Comparison of ENCODE assay signal across 8 cellular contexts in genomic region chr10:120948889-120949382, GRCh38.
DNase-seq lines count a peak whose midpoint lies in the region; ATAC-seq and TF ChIP-seq lines count a peak whose summit lies in the region.

No MANE protein-coding gene starts in this region.

- intact Hi-C loops in left colon (cut with DNase I, micrococcal nuclease) = loop anchor here in 1 of 2 donors (10.0 kb wide), 1 partner anchor 656 kb away; no protein-coding TSS in a partner anchor

- no peaks in the 10 kb centered on the region for H3K9me3 Mint-ChIP-seq in central memory CD8-positive, alpha-beta T cell

- no peak overlapping the region for H3K27ac ChIP-seq in 22Rv1

- H3K36me3 Mint-ChIP-seq in central memory CD8-positive, alpha-beta T cell (ENCODE audit: insufficient read depth) = no peaks in the 10 kb centered on the region

- no peak overlapping the region for H3K27ac Mint-ChIP-seq in central memory CD8-positive, alpha-beta T cell (ENCODE audit: low read depth)

- ATAC-seq in GM19043 (IDR thresholded peaks at IDR 0.05; ENCODE audit: low read depth, unreplicated experiment) = peak; percentile 89
- ATAC-seq in HG03439 (IDR thresholded peaks at IDR 0.05; ENCODE audit: unreplicated experiment) = peak; percentile 92
- peak; percentile 89 to 90 for ATAC-seq in activated CD4-positive, CD25-positive, alpha-beta regulatory T cell treated with anti-CD3 and anti-CD28 coated beads, Interleukin-2, amount 50 U/mL, for 24 hours
- peak; percentile 88 for ATAC-seq in central memory CD8-positive, alpha-beta T cell (replicated peaks; ENCODE audit: extremely low read depth, poor library complexity, severe bottlenecking)
- ATAC-seq in left colon = peak; percentile 99

- peaks cover 49% of the 10 kb centered on the region for H3K27me3 Mint-ChIP-seq in central memory CD8-positive, alpha-beta T cell

- peak; percentile 98 for TF ChIP-seq CTCF in 22Rv1 (IDR thresholded peaks at IDR 0.05)

- H3K4me1 Mint-ChIP-seq in central memory CD8-positive, alpha-beta T cell = peaks cover 9% of the 10 kb centered on the region

- peak; percentile 25 to 32 for DNase-seq in central memory CD8-positive, alpha-beta T cell (ENCODE audit: low spot score in 2 of 2)
- DNase-seq in left colon (peak; percentile 34 to 75), NCI-H1436 (lab: John Stamatoyannopoulos, UW) (no peak)
- peak; percentile 63 to 77 for DNase-seq in stimulated activated CD4-positive, alpha-beta T cell treated with anti-CD3 and anti-CD28 coated beads, Interleukin-2, amount 100 ng/mL, for 24 hours

- H3K4me3 Mint-ChIP-seq in central memory CD8-positive, alpha-beta T cell = peak overlapping the region; percentile 31
